In the genomic region with DNA sequence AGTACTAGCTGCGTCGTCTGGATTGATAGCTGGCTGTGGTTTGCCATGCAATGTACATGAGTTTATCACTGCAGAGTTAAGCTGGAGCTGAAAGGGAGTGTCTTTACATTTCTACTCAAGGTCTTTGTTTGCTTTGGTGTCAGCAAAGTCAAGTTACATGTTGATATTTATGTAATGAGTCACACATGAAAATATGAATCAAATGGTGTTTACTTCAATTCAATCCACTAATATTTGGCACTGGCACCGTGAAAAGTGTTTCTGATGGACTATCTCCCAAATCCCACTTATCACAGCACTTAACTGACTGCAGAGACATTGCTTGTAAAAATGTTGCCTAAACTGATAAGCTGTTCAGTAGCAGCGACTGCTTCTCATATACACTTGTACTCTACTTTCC, we compare ENCODE assay signal across 15 cellular contexts.
DNase-seq lines count a peak whose midpoint lies in the region; FAIRE-seq lines count a peak whose summit lies in the region.
"Had no signal": no experiment of that assay in that cellular context is flagged by ENCODE, and none has a peak within 500 bp of the region (broad histone marks: within the 10 kb centered on the region; RNA-seq: fewer than 3 reads in every experiment).

No MANE protein-coding gene starts in this region.

- H3K9me3 ChIP-seq in GM23248 (ENCODE audit: low read depth), result no peaks in the 10 kb centered on the region
- H3K9me3 ChIP-seq in mesenchymal stem cell (ENCODE audit: control insufficient read depth, low read length), result no peaks in the 10 kb centered on the region
- H3K9me3 ChIP-seq: suprapubic skin had no signal

- H3K14ac ChIP-seq in mesenchymal stem cell (ENCODE audit: low read length in 2 of 2), result no peak overlapping the region

- H3K18ac ChIP-seq in mesenchymal stem cell (ENCODE audit: low read depth in 1 of 2, low read length in 2 of 2), result no peak overlapping the region

- peak overlapping the region; percentile 22 for H3K4me2 ChIP-seq in GM23248 (ENCODE audit: unreplicated experiment)
- H3K4me2 ChIP-seq in mesenchymal stem cell (ENCODE audit: low read length, poor library complexity, severe bottlenecking), result no peak overlapping the region

- peaks cover 18% of the 10 kb centered on the region for H3K4me1 ChIP-seq in GM23248 (ENCODE audit: insufficient read depth)
- H3K4me1 ChIP-seq in mesenchymal stem cell (ENCODE audit: control insufficient read depth, insufficient read depth, low read depth, low read length), result no peaks in the 10 kb centered on the region
- H3K4me1 ChIP-seq: suprapubic skin had no signal

- H3K27me3 ChIP-seq in GM23248 (replicated peaks; ENCODE audit: insufficient read depth) (no peaks in the 10 kb centered on the region), mesenchymal stem cell (ENCODE audit: control insufficient read depth in 1 of 2, insufficient read depth in 1 of 2, low read length in 2 of 2) (no peaks in the 10 kb centered on the region)
- H3K27me3 ChIP-seq: suprapubic skin had no signal

- H2AK5ac ChIP-seq in mesenchymal stem cell (ENCODE audit: low read length, severe bottlenecking), result no peak overlapping the region

- H3K36me3 ChIP-seq in GM23248 (ENCODE audit: low read depth) (no peaks in the 10 kb centered on the region), mesenchymal stem cell (ENCODE audit: control insufficient read depth in 1 of 2, insufficient read depth in 2 of 2, low read depth in 1 of 2, low read length in 2 of 2) (no peaks in the 10 kb centered on the region)
- H3K36me3 ChIP-seq: suprapubic skin had no signal

- H4K8ac ChIP-seq in mesenchymal stem cell (ENCODE audit: low read length), result no peak overlapping the region

- in situ Hi-C loops in GM23248 (cut with MboI), result no loop called here

- H3K9ac ChIP-seq in GM23248 (no peak overlapping the region), mesenchymal stem cell (ENCODE audit: low read length) (no peak overlapping the region)

- peak overlapping the region; percentile 56 for H2AFZ ChIP-seq in GM23248
- H2AFZ ChIP-seq in mesenchymal stem cell (ENCODE audit: low read depth, low read length), result no peak overlapping the region

- H3K4ac ChIP-seq in mesenchymal stem cell (ENCODE audit: low read depth in 1 of 2, low read length in 2 of 2), result no peak overlapping the region

- FAIRE-seq in HTR-8/SVneo (lab: Jason Lieb, UNC), result no peak
- no peak for FAIRE-seq in frontal cortex (lab: Jason Lieb, UNC)

- no peak overlapping the region for H3K23ac ChIP-seq in mesenchymal stem cell (ENCODE audit: low read length in 2 of 2)

- no peaks in the 10 kb centered on the region for H3K9me2 ChIP-seq in GM23248 (ENCODE audit: insufficient read depth)

- no peaks in the 10 kb centered on the region for H3K79me1 ChIP-seq in mesenchymal stem cell (replicated peaks; ENCODE audit: low read length, poor library complexity, severe bottlenecking)

- H2BK5ac ChIP-seq in mesenchymal stem cell (ENCODE audit: low read depth, low read length, poor library complexity, severe bottlenecking), result no peak overlapping the region

- H3K27ac ChIP-seq in GM23248, result no peak overlapping the region
- H3K27ac ChIP-seq in mesenchymal stem cell (ENCODE audit: low read length, poor library complexity, severe bottlenecking), result no peak overlapping the region
- H3K27ac ChIP-seq: suprapubic skin had no signal

- no peak overlapping the region for H2BK15ac ChIP-seq in mesenchymal stem cell (ENCODE audit: low read depth, poor library complexity, severe bottlenecking)

- no peak overlapping the region for H2BK12ac ChIP-seq in mesenchymal stem cell (ENCODE audit: low read length in 2 of 2)

- WGBS in GM23248 (ENCODE audit: low coverage in 1 of 2, low lambda C conversion rate in 2 of 2, missing lambda C conversion rate in 2 of 2), 2 experiments, result 23 to 31% methylated on average over 4 of the region's 4 CpGs
- WGBS in mesenchymal stem cell, result 29% methylated on average over 4 of the region's 4 CpGs

- H2BK120ac ChIP-seq in mesenchymal stem cell (ENCODE audit: low read depth, low read length), result no peak overlapping the region

- no peaks in the 10 kb centered on the region for H3K79me2 ChIP-seq in GM23248 (ENCODE audit: insufficient read depth)

- peaks cover 11% of the 10 kb centered on the region; the same call in 1 of the 2 replicates for H3F3A ChIP-seq in GM23248 (ENCODE audit: insufficient read depth)

- H3K4me3 ChIP-seq in GM23248 (no peak overlapping the region), mesenchymal stem cell (ENCODE audit: insufficient read depth in 1 of 2, low read depth in 1 of 2, low read length in 2 of 2) (no peak overlapping the region)
- H3K4me3 ChIP-seq: suprapubic skin had no signal

- H4K91ac ChIP-seq in mesenchymal stem cell (ENCODE audit: low read length), result no peak overlapping the region

- DNase-seq in GM23248, result peak; percentile 13
- DNase-seq in NCI-H2029 (lab: John Stamatoyannopoulos, UW), result peak; percentile 12
- DNase-seq in SHP77 treated with DMSO at 0.1 percent for 48 hours (lab: John Stamatoyannopoulos, UW), result peak; percentile 10
- DNase-seq in mesenchymal stem cell, result peak; percentile 37
- DNase-seq in SK-N-DZ (ENCODE audit: low spot score), result no peak
- DNase-seq in HTR-8/SVneo (ENCODE audit: insufficient read length, low spot score), result no peak
- no peak for DNase-seq in mucosa of gallbladder (ENCODE audit: low spot score)
- DNase-seq in frontal cortex (ENCODE audit: low spot score in 2 of 2), result no peak
- DNase-seq: activated naive CD4-positive, alpha-beta T cell treated with Interleukin-2 at 50 U/mL for 16 hours; foreskin melanocyte; GDM1; mammary epithelial cell; NCI-H446 treated with DMSO at 0.1 percent for 48 hours; nephron progenitor cell had no signal

- H4K20me1 ChIP-seq in GM23248 (ENCODE audit: insufficient read depth), result no peaks in the 10 kb centered on the region

Comparison
In these comparisons a context has a peak if more than half of its experiments do, and no peak if none do; other contexts are left out.
1. DNase-seq: peak in GM23248 (single experiment), NCI-H2029 (single experiment), SHP77 treated with DMSO at 0.1 percent for 48 hours (single experiment) and mesenchymal stem cell (single experiment); none in SK-N-DZ (single experiment), HTR-8/SVneo (single experiment), mucosa of gallbladder (single experiment) and frontal cortex (0 of 2).